17 cellular contexts compared by ENCODE assay signal in the genomic region with DNA sequence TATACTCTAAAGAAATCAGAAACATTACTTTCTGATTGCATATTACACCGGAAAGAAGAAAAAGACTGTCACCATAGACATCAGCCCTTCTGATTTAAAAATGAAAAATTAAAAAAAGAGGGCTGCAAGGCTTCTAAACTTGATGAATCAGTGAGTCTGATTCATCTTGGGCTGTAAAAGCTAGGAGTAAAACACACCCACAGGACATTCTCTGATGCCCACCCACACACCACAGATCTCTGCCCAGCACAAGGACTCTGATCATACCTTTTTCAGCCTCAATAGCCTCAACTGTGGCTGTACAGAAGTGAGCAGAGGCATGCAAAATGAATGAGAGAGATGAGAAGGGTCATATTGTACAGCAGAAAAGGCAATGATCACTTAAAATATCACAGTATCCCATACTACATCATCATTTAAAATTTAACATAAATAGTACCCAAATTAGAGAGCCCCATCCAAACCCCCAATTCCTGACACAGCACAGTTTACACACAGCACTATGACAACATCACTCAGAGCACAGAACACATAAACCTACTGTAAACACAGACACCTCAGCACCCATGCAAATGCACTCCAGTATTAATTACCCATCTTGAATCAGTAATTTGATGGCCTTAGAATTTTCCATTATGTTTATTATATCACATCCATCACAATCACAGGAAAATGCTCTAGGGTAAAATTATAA. TPM values are rescaled to one million over a fixed set of nuclear protein-coding genes. Genes with fewer than 3 reads are reported as not detected.
DNase-seq lines count a peak whose midpoint lies in the region; ATAC-seq and TF ChIP-seq lines count a peak whose summit lies in the region.
"Had no signal": no experiment of that assay in that cellular context is flagged by ENCODE, and none has a peak within 500 bp of the region (broad histone marks: within the 10 kb centered on the region; RNA-seq: fewer than 3 reads in every experiment).

No MANE protein-coding gene starts in this region.

- H3K27me3 Mint-ChIP-seq in activated T-helper 17 cell treated with anti-CD3 and anti-CD28 coated beads, Interleukin-2, amount 50 U/mL, for 72 hours = no peaks in the 10 kb centered on the region
- no peaks in the 10 kb centered on the region for H3K27me3 Mint-ChIP-seq in Calu3 (ENCODE audit: unreplicated experiment)
- H3K27me3 Mint-ChIP-seq: naive thymus-derived CD8-positive, alpha-beta T cell had no signal

- H3K36me3 Mint-ChIP-seq in activated T-helper 17 cell treated with anti-CD3 and anti-CD28 coated beads, Interleukin-2, amount 50 U/mL, for 72 hours (ENCODE audit: low read depth) = peaks cover 78% of the 10 kb centered on the region
- no peaks in the 10 kb centered on the region for H3K36me3 Mint-ChIP-seq in Calu3 (ENCODE audit: insufficient read depth, unreplicated experiment)

- intact Hi-C loops in Calu3 (cut with micrococcal nuclease; ENCODE audit: unreplicated experiment) = no loop called here

- H3K4me3 ChIP-seq in AG04449 (ENCODE audit: low read depth, low read length) = no peak overlapping the region
- H3K4me3 ChIP-seq: ascending aorta, hepatocyte, thyroid gland had no signal

- ATAC-seq in activated T-helper 17 cell treated with anti-CD3 and anti-CD28 coated beads, Interleukin-2, amount 50 U/mL, for 72 hours (replicated peaks) = peak; percentile 96
- ATAC-seq: naive thymus-derived CD8-positive, alpha-beta T cell had no signal

- TF ChIP-seq CTCF in AG04449 (IDR thresholded peaks at IDR 0.05; ENCODE audit: insufficient read depth, low read length, missing control alignments) (no peak), Calu3 (IDR thresholded peaks at IDR 0.05; ENCODE audit: unreplicated experiment) (no peak)

- no peaks in the 10 kb centered on the region for H3K9me3 Mint-ChIP-seq in activated T-helper 17 cell treated with anti-CD3 and anti-CD28 coated beads, Interleukin-2, amount 50 U/mL, for 72 hours
- H3K9me3 Mint-ChIP-seq in Calu3 (ENCODE audit: low read depth, unreplicated experiment) = no peaks in the 10 kb centered on the region
- H3K9me3 Mint-ChIP-seq: naive thymus-derived CD8-positive, alpha-beta T cell had no signal

- H3K27ac Mint-ChIP-seq in activated T-helper 17 cell treated with anti-CD3 and anti-CD28 coated beads, Interleukin-2, amount 50 U/mL, for 72 hours = peak overlapping the region; percentile 37
- no peak overlapping the region for H3K27ac Mint-ChIP-seq in Calu3 (ENCODE audit: unreplicated experiment)

- POLR2A ChIA-PET in AG04449 (lab: Yijun Ruan, JAX) = no interaction called here

- BruUV-seq in Calu3 (replicated peaks; lab: Mats Ljungman, UMichigan) = no TSS peak

- H3K4me1 Mint-ChIP-seq in activated T-helper 17 cell treated with anti-CD3 and anti-CD28 coated beads, Interleukin-2, amount 50 U/mL, for 72 hours = peaks cover 15% of the 10 kb centered on the region
- H3K4me1 Mint-ChIP-seq in Calu3 (ENCODE audit: low read depth, unreplicated experiment) = no peaks in the 10 kb centered on the region

- CTCF ChIA-PET in AG04449 (lab: Yijun Ruan, JAX) (no interaction called here), Calu3 (lab: Charles Lee) (no interaction called here)

- peak; percentile 23 for DNase-seq in AG04449 (ENCODE audit: low read depth, low spot score)
- DNase-seq in GM04504 (ENCODE audit: low read depth) = peak; percentile 25
- peak; percentile 48 for DNase-seq in hepatic stellate cell (ENCODE audit: low spot score)
- DNase-seq in Calu3 = no peak
- no peak for DNase-seq in NCI-H1105 treated with DMSO at 0.1 percent for 48 hours (lab: John Stamatoyannopoulos, UW)
- DNase-seq in SKM-1 treated with dmso at 0.1 percent for 144 hours (lab: John Stamatoyannopoulos, UW; ENCODE audit: unreplicated experiment) = no peak
- no peak for DNase-seq in NCI-H748 treated with DMSO at 0.1 percent for 48 hours (lab: John Stamatoyannopoulos, UW)
- DNase-seq: activated CD4-positive, alpha-beta T cell treated with anti-CD3 and anti-CD28 coated beads for 4 hours; DMS79; H7; naive thymus-derived CD8-positive, alpha-beta T cell; NCI-H1694; stimulated activated CD4-positive, alpha-beta T cell treated with anti-CD3 and anti-CD28 coated beads, Interleukin-2, amount 100 ng/mL, for 48 hours; thyroid gland had no signal

- H3K4me3 Mint-ChIP-seq in activated T-helper 17 cell treated with anti-CD3 and anti-CD28 coated beads, Interleukin-2, amount 50 U/mL, for 72 hours = no peak overlapping the region
- H3K4me3 Mint-ChIP-seq in Calu3 (ENCODE audit: low read depth, unreplicated experiment) = no peak overlapping the region
- H3K4me3 Mint-ChIP-seq: naive thymus-derived CD8-positive, alpha-beta T cell had no signal

RNA-seq across cellular contexts. Expression of a gene that starts 6.4 kb away (rescaled TPM):
- total RNA-seq in activated T-helper 17 cell treated with anti-CD3 and anti-CD28 coated beads, Interleukin-2, amount 50 U/mL, for 72 hours = 1 to 10 TPM; 4.9 to 7.3 TPM
- total RNA-seq in Calu3 (2022) = 2.9 and 3.3 TPM in 2 replicates
- total RNA-seq: ascending aorta had no signal

RNA-seq across cellular contexts. Expression of a gene that starts 25.9 kb away (rescaled TPM):
- total RNA-seq in activated T-helper 17 cell treated with anti-CD3 and anti-CD28 coated beads, Interleukin-2, amount 50 U/mL, for 72 hours = 100 to 1,000 TPM in 1 of 2 donors, 10 to 100 TPM in 1; 90.1 to 133 TPM
- 160 and 167 TPM in 2 replicates for total RNA-seq in Calu3 (2022)

RNA-seq across cellular contexts. Expression of a gene that starts 56.1 kb away (rescaled TPM):
- total RNA-seq in activated T-helper 17 cell treated with anti-CD3 and anti-CD28 coated beads, Interleukin-2, amount 50 U/mL, for 72 hours = 10 to 100 TPM; 43.9 to 50.1 TPM
- 26.4 and 27.5 TPM in 2 replicates for total RNA-seq in Calu3 (2022)

Comparison
In these comparisons a context has a peak if more than half of its experiments do, and no peak if none do; other contexts are left out.
1. DNase-seq: peak in AG04449 (single experiment), GM04504 (single experiment) and hepatic stellate cell (single experiment); none in Calu3 (single experiment), NCI-H1105 treated with DMSO at 0.1 percent for 48 hours (single experiment), SKM-1 treated with dmso at 0.1 percent for 144 hours (single experiment) and NCI-H748 treated with DMSO at 0.1 percent for 48 hours (single experiment).